ENCODE assay signal across 16 cellular contexts in genomic region chr1:19086176-19086875, GRCh38.
DNase-seq lines count a peak whose midpoint lies in the region; ATAC-seq and TF ChIP-seq lines count a peak whose summit lies in the region.
"Had no signal": no experiment of that assay in that cellular context is flagged by ENCODE, and none has a peak within 500 bp of the region (broad histone marks: within the 10 kb centered on the region; RNA-seq: fewer than 3 reads in every experiment).

No MANE protein-coding gene starts in this region.

- H3K36me3 ChIP-seq in PC-3 (ENCODE audit: low read depth, low read length): peaks cover 58% of the 10 kb centered on the region
- peaks cover 5% of the 10 kb centered on the region for H3K36me3 ChIP-seq in colonic mucosa
- H3K36me3 ChIP-seq in skeletal muscle tissue (ENCODE audit: control insufficient read depth in 3 of 3, insufficient read depth in 3 of 3, low read length in 3 of 3): peaks cover 61 to 81% (median 73%) of the 10 kb centered on the region in 3 donors

- no peak for DNase-seq in PC-3
- peak; percentile 61 for DNase-seq in colonic mucosa
- DNase-seq in left lobe of liver (ENCODE audit: low spot score): no peak
- DNase-seq in activated CD8-positive, alpha-beta memory T cell treated with anti-CD3 and anti-CD28 coated beads, Interleukin-2, amount 50 U/mL, for 4 hours: no peak
- DNase-seq in AG20443 (ENCODE audit: low spot score): no peak
- DNase-seq: activated B cell treated with CpG ODN at 0.5 μM for 24 hours; activated CD8-positive, alpha-beta memory T cell treated with anti-CD3 and anti-CD28 coated beads for 24 hours; Caco-2; H7; MM.1S; NCI-H187; NCI-H446 treated with DMSO at 0.1 percent for 48 hours had no signal

- ATAC-seq in PC-3 (0 out of 2 replicates have a peak, but pooled peaks have one; percentile 12), left lobe of liver (peak; percentile 65), HG02678 (IDR thresholded peaks at IDR 0.05; ENCODE audit: unreplicated experiment) (no peak)
- ATAC-seq: activated T-helper 17 cell treated with anti-CD3 and anti-CD28 coated beads, Interleukin-2, amount 50 U/mL, for 72 hours had no signal

- H3F3A ChIP-seq in PC-3 (ENCODE audit: low read length, unreplicated experiment): no peaks in the 10 kb centered on the region

- H4K20me1 ChIP-seq in PC-3 (ENCODE audit: low read length): no peaks in the 10 kb centered on the region

- intact Hi-C loops in PC-3 (cut with micrococcal nuclease) (loop anchor here (2.0 kb wide), 1 partner anchor 76 kb away; no protein-coding TSS in a partner anchor), colonic mucosa (cut with DNase I) (no loop called here)

- H3K4me1 ChIP-seq in PC-3 (ENCODE audit: insufficient read depth, low read length): peaks cover 9% of the 10 kb centered on the region
- H3K4me1 ChIP-seq in colonic mucosa: peaks cover 8% of the 10 kb centered on the region
- H3K4me1 ChIP-seq in skeletal muscle tissue (ENCODE audit: control insufficient read depth in 3 of 3, insufficient read depth in 3 of 3, low read length in 3 of 3): peaks cover 44 to 59% (median 53%) of the 10 kb centered on the region in 3 donors
- H3K4me1 ChIP-seq: adrenal gland had no signal

- POLR2A ChIA-PET in PC-3 (lab: Charles Lee; ENCODE audit: unreplicated experiment): no interaction called here

- no peaks in the 10 kb centered on the region for H3K9me3 ChIP-seq in PC-3 (ENCODE audit: low read length)
- no peaks in the 10 kb centered on the region for H3K9me3 ChIP-seq in colonic mucosa
- no peaks in the 10 kb centered on the region for H3K9me3 ChIP-seq in skeletal muscle tissue (ENCODE audit: control insufficient read depth in 3 of 3, low read length in 3 of 3)
- H3K9me3 ChIP-seq: adrenal gland, Caco-2 had no signal

- no peak overlapping the region for H3K27ac ChIP-seq in PC-3 (ENCODE audit: low read length)
- H3K27ac ChIP-seq in colonic mucosa: no peak overlapping the region
- peak overlapping the region; percentile 86 for H3K27ac ChIP-seq in skeletal muscle tissue (ENCODE audit: low read depth, low read length)
- H3K27ac ChIP-seq: adrenal gland had no signal

- CTCF ChIA-PET in PC-3 (lab: Charles Lee): no interaction called here

- no peak overlapping the region for H3K4me2 ChIP-seq in PC-3 (ENCODE audit: low read length)

- H3K9ac ChIP-seq in PC-3 (ENCODE audit: low read length) (no peak overlapping the region), colonic mucosa (ENCODE audit: low read depth in 2 of 2, low read length in 2 of 2) (no peak overlapping the region), skeletal muscle tissue (ENCODE audit: low read depth in 1 of 3, low read length in 3 of 3) (peak overlapping the region; percentile 5 to 61 (median 52))

- no peak overlapping the region for H3K4me3 ChIP-seq in PC-3 (ENCODE audit: low read length)
- H3K4me3 ChIP-seq in colonic mucosa: no peak overlapping the region
- H3K4me3 ChIP-seq in skeletal muscle tissue (ENCODE audit: low read length in 3 of 3): peak overlapping the region in 2 of 3 donors; percentile 7 to 20
- H3K4me3 ChIP-seq: adrenal gland had no signal

- no peaks in the 10 kb centered on the region for H3K79me2 ChIP-seq in PC-3 (ENCODE audit: low read length)

- no peaks in the 10 kb centered on the region for H3K9me2 ChIP-seq in PC-3 (replicated peaks; ENCODE audit: low read length)

- no peak overlapping the region for H2AFZ ChIP-seq in PC-3 (ENCODE audit: low read length)

- no peaks in the 10 kb centered on the region for H3K27me3 ChIP-seq in PC-3 (ENCODE audit: low read length)
- no peaks in the 10 kb centered on the region for H3K27me3 ChIP-seq in colonic mucosa
- H3K27me3 ChIP-seq in skeletal muscle tissue (ENCODE audit: control insufficient read depth in 3 of 3, insufficient read depth in 3 of 3, low read length in 3 of 3): no peaks in the 10 kb centered on the region
- H3K27me3 ChIP-seq: adrenal gland had no signal

- BruUV-seq in PC-3 (replicated peaks; lab: Mats Ljungman, UMichigan): no TSS peak

- TF ChIP-seq CTCF in PC-3 (conservative IDR thresholded peaks at IDR 0.05; ENCODE audit: low read depth, low read length): no peak
- TF ChIP-seq CTCF in colonic mucosa (IDR thresholded peaks at IDR 0.05): no peak

Comparison
In these comparisons a context has a peak if more than half of its experiments do, and no peak if none do; other contexts are left out.
1. H3K4me3 ChIP-seq: peak in skeletal muscle tissue (2 of 3); none in PC-3 (single experiment) and colonic mucosa (single experiment).
2. H3K9ac ChIP-seq: peak in skeletal muscle tissue (3 of 3); none in PC-3 (single experiment) and colonic mucosa (0 of 2).